Comparison of ENCODE assay signal across 8 cellular contexts in the genomic region with DNA sequence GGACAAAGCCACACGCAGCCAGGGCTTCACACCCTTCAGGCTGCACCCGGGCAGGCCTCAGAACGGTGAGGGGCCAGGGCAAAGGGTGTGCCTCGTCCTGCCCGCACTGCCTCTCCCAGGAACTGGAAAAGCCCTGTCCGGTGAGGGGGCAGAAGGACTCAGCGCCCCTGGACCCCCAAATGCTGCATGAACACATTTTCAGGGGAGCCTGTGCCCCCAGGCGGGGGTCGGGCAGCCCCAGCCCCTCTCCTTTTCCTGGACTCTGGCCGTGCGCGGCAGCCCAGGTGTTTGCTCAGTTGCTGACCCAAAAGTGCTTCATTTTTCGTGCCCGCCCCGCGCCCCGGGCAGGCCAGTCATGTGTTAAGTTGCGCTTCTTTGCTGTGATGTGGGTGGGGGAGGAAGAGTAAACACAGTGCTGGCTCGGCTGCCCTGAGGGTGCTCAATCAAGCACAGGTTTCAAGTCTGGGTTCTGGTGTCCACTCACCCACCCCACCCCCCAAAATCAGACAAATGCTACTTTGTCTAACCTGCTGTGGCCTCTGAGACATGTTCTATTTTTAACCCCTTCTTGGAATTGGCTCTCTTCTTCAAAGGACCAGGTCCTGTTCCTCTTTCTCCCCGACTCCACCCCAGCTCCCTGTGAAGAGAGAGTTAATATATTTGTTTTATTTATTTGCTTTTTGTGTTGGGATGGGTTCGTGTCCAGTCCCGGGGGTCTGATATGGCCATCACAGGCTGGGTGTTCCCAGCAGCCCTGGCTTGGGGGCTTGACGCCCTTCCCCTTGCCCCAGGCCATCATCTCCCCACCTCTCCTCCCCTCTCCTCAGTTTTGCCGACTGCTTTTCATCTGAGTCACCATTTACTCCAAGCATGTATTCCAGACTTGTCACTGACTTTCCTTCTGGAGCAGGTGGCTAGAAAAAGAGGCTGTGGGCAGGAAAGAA. TPM values are rescaled to one million over a fixed set of nuclear protein-coding genes. Genes with fewer than 3 reads are reported as not detected.
DNase-seq lines count a peak whose midpoint lies in the region; ATAC-seq and TF ChIP-seq lines count a peak whose summit lies in the region.

No MANE protein-coding gene starts in this region.

- in situ Hi-C loops in Caki2 (cut with HindIII; ENCODE audit: low pct_unique_long_range_greater_than_20kb, low sequenced_read_pairs): no loop called here

- peaks cover 4% of the 10 kb centered on the region for H3K27me3 Mint-ChIP-seq in dendritic cell treated with granulocyte-macrophage colony-stimulating factor and Interleukin-4, amounts not matched to agents 40 ng/mL and 50 ng/mL, for 4 days
- peaks cover 15% of the 10 kb centered on the region for H3K27me3 Mint-ChIP-seq in nephron (ENCODE audit: low read depth)

- peaks cover 40% of the 10 kb centered on the region for H3K4me1 Mint-ChIP-seq in dendritic cell treated with granulocyte-macrophage colony-stimulating factor and Interleukin-4, amounts not matched to agents 40 ng/mL and 50 ng/mL, for 4 days (ENCODE audit: low read depth)
- peaks cover 47% of the 10 kb centered on the region for H3K4me1 Mint-ChIP-seq in nephron

- no peak overlapping the region for H3K4me3 Mint-ChIP-seq in dendritic cell treated with granulocyte-macrophage colony-stimulating factor and Interleukin-4, amounts not matched to agents 40 ng/mL and 50 ng/mL, for 4 days
- H3K4me3 Mint-ChIP-seq in nephron: peak overlapping the region in 2 of 3 experiments; percentile 24 to 29

- no peak for ATAC-seq in GM18870 (IDR thresholded peaks at IDR 0.05; ENCODE audit: unreplicated experiment)
- no peak for ATAC-seq in HG02678 (IDR thresholded peaks at IDR 0.05; ENCODE audit: unreplicated experiment)
- ATAC-seq in GM19023 (IDR thresholded peaks at IDR 0.05; ENCODE audit: unreplicated experiment): no peak

- DNase-seq in Caki2 (ENCODE audit: low read depth) (peak; percentile 85), NCI-H226 (peak; percentile 57), hippocampal formation (lab: John Stamatoyannopoulos, UW) (no peak)

- H3K27ac Mint-ChIP-seq in dendritic cell treated with granulocyte-macrophage colony-stimulating factor and Interleukin-4, amounts not matched to agents 40 ng/mL and 50 ng/mL, for 4 days: peak overlapping the region; percentile 65
- H3K27ac Mint-ChIP-seq in nephron: peak overlapping the region; percentile 86 to 93 (median 92)

- intact Hi-C loops in dendritic cell treated with granulocyte-macrophage colony-stimulating factor and Interleukin-4, amounts not matched to agents 40 ng/mL and 50 ng/mL, for 4 days (cut with micrococcal nuclease): no loop called here

- H3K9me3 Mint-ChIP-seq in dendritic cell treated with granulocyte-macrophage colony-stimulating factor and Interleukin-4, amounts not matched to agents 40 ng/mL and 50 ng/mL, for 4 days: no peaks in the 10 kb centered on the region
- no peaks in the 10 kb centered on the region for H3K9me3 Mint-ChIP-seq in nephron

- TF ChIP-seq CTCF in nephron (IDR thresholded peaks at IDR 0.05; ENCODE audit: unreplicated experiment in 3 of 3): no peak

- no peaks in the 10 kb centered on the region for H3K36me3 Mint-ChIP-seq in dendritic cell treated with granulocyte-macrophage colony-stimulating factor and Interleukin-4, amounts not matched to agents 40 ng/mL and 50 ng/mL, for 4 days (ENCODE audit: low read depth)
- peaks cover 21% of the 10 kb centered on the region for H3K36me3 Mint-ChIP-seq in nephron (ENCODE audit: low read depth)

RNA-seq across cellular contexts. Expression of a gene that starts 8.1 kb away (rescaled TPM):
- 21.8 and 27.6 TPM in 2 replicates for total RNA-seq in Caki2 (2014; rRNA removed; shearing (Covaris generic); ENCODE audit: low replicate concordance)

RNA-seq across cellular contexts. Expression of a gene that starts 25.5 kb away (rescaled TPM):
- 4.6 and 4.8 TPM in 2 replicates for total RNA-seq in Caki2 (2014; rRNA removed; shearing (Covaris generic); ENCODE audit: low replicate concordance)

RNA-seq across cellular contexts. Expression of a gene that starts 32.0 kb away (rescaled TPM):
- not detected in 2 replicates for total RNA-seq in Caki2 (2014; rRNA removed; shearing (Covaris generic); ENCODE audit: low replicate concordance)

Comparison
In these comparisons a context has a peak if more than half of its experiments do, and no peak if none do; other contexts are left out.
1. DNase-seq: peak in Caki2 (single experiment) and NCI-H226 (single experiment); none in hippocampal formation (0 of 2).